17 cellular contexts compared by ENCODE assay signal in genomic region chr22:29985912-29986311, GRCh38.
"Had no signal": no experiment of that assay in that cellular context is flagged by ENCODE, and none has a peak within 500 bp of the region (broad histone marks: within the 10 kb centered on the region; RNA-seq: fewer than 3 reads in every experiment).

No MANE protein-coding gene starts in this region.

- H3K36me3 ChIP-seq: ovary had no signal

- H3K27ac ChIP-seq: epithelial cell of prostate, esophagus muscularis mucosa, gastrocnemius medialis, ovary had no signal

- H3K27me3 ChIP-seq: esophagus muscularis mucosa, gastrocnemius medialis, ovary had no signal

- H3K27me3 Mint-ChIP-seq: naive thymus-derived CD8-positive, alpha-beta T cell had no signal

- H3K9me3 ChIP-seq: esophagus muscularis mucosa, gastrocnemius medialis, ovary had no signal

- H3K4me3 ChIP-seq: esophagus muscularis mucosa, gastrocnemius medialis, ovary, smooth muscle cell had no signal

- H3K27ac Mint-ChIP-seq: immature natural killer cell had no signal

- FAIRE-seq: keratinocyte had no signal

- H3K4me1 Mint-ChIP-seq: immature natural killer cell, neural crest cell had no signal

- ATAC-seq: gastrocnemius medialis; naive thymus-derived CD8-positive, alpha-beta T cell; right cardiac atrium had no signal

- H3K4me2 ChIP-seq: smooth muscle cell had no signal

- H3K9me3 Mint-ChIP-seq: immature natural killer cell; naive thymus-derived CD8-positive, alpha-beta T cell; neural crest cell had no signal

- DNase-seq: cortex of kidney; effector memory CD4-positive, alpha-beta T cell; gastrocnemius medialis; immature natural killer cell; mesendoderm; naive thymus-derived CD8-positive, alpha-beta T cell; nucleus accumbens; ovary; right cardiac atrium; stimulated activated CD4-positive, alpha-beta T cell treated with anti-CD3 and anti-CD28 coated beads, Interleukin-2, amount 100 ng/mL, for 48 hours; stimulated activated naive CD4-positive, alpha-beta T cell treated with Interleukin-2 at 50 U/mL for 16 hours; trophoblast cell had no signal

- H3K4me3 Mint-ChIP-seq: immature natural killer cell; naive thymus-derived CD8-positive, alpha-beta T cell; neural crest cell had no signal
